Comparison of ENCODE assay signal across 8 cellular contexts in the genomic region with DNA sequence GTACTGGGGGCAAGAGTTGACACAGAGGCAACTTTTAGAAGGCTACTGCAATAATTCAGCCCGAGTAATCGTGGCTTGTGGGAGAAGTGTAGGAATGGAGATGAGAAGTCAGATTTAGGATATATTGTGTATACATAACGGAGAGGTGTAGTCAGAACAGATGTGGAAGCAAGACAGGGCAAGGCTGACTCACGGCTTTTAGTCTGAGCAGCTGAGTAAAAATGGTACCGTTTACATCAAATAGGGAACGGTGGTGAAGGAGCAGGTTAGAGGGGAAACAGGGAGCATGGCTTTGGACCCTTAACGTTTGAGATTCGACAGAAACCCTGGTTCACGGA. TPM values are rescaled to one million over a fixed set of nuclear protein-coding genes. Genes with fewer than 3 reads are reported as not detected.
DNase-seq lines count a peak whose midpoint lies in the region; ATAC-seq and TF ChIP-seq lines count a peak whose summit lies in the region.

No MANE protein-coding gene starts in this region.

- peaks cover 18% of the 10 kb centered on the region for H3K36me3 Mint-ChIP-seq in HFFc6 (ENCODE audit: low read depth)
- H3K36me3 Mint-ChIP-seq in central memory CD8-positive, alpha-beta T cell (ENCODE audit: insufficient read depth) = peaks cover 34% of the 10 kb centered on the region

- H4K20me1 ChIP-seq in PC-3 (ENCODE audit: low read length) = peaks cover 25% of the 10 kb centered on the region

- CTCF ChIA-PET in PC-3 (lab: Charles Lee) = no interaction called here

- TF ChIP-seq CTCF in HFFc6 (IDR thresholded peaks at IDR 0.05) (no peak), PC-3 (conservative IDR thresholded peaks at IDR 0.05; ENCODE audit: low read depth, low read length) (no peak), mucosa of descending colon (IDR thresholded peaks at IDR 0.05) (no peak)

- no peaks in the 10 kb centered on the region; the same call in 1 of the 2 replicates for H3K27me3 Mint-ChIP-seq in HFFc6 (ENCODE audit: insufficient read depth)
- H3K27me3 Mint-ChIP-seq in central memory CD8-positive, alpha-beta T cell = no peaks in the 10 kb centered on the region

- H3K9me2 ChIP-seq in PC-3 (replicated peaks; ENCODE audit: low read length) = no peaks in the 10 kb centered on the region

- POLR2A ChIA-PET in PC-3 (lab: Charles Lee; ENCODE audit: unreplicated experiment) = no interaction called here

- DNase-seq in NCI-H510A treated with DMSO at 0.1 percent for 48 hours (lab: John Stamatoyannopoulos, UW) (peak; percentile 53), NCI-H510A (lab: John Stamatoyannopoulos, UW) (no peak), HFFc6 (peak; percentile 85), PC-3 (peak; percentile 6), mucosa of descending colon (no peak), superior temporal gyrus (ENCODE audit: extremely low spot score) (peak; percentile 71), DMS153 (lab: John Stamatoyannopoulos, UW) (no peak)
- DNase-seq in central memory CD8-positive, alpha-beta T cell (ENCODE audit: low spot score in 2 of 2) = no peak

- H3K27ac ChIP-seq in PC-3 (ENCODE audit: low read length) = no peak overlapping the region; the same call in 1 of the 2 replicates

- no peaks in the 10 kb centered on the region for H3F3A ChIP-seq in PC-3 (ENCODE audit: low read length, unreplicated experiment)

- H3K36me3 ChIP-seq in PC-3 (ENCODE audit: low read depth, low read length) (no peaks in the 10 kb centered on the region; the same call in 1 of the 2 replicates), mucosa of descending colon (ENCODE audit: low read depth) (no peaks in the 10 kb centered on the region)

- H3K4me3 ChIP-seq in PC-3 (ENCODE audit: low read length) (peak overlapping the region; percentile 95), mucosa of descending colon (peak overlapping the region; percentile 94)

- H3K4me1 Mint-ChIP-seq in HFFc6 (ENCODE audit: low read depth) = peaks cover 37% of the 10 kb centered on the region
- peaks cover 34% of the 10 kb centered on the region for H3K4me1 Mint-ChIP-seq in central memory CD8-positive, alpha-beta T cell

- H3K4me1 ChIP-seq in PC-3 (ENCODE audit: insufficient read depth, low read length) (peaks cover 25% of the 10 kb centered on the region), mucosa of descending colon (ENCODE audit: low read depth) (peaks cover 27% of the 10 kb centered on the region)

- peak overlapping the region; percentile 87; the same call in 1 of the 2 replicates for H2AFZ ChIP-seq in PC-3 (ENCODE audit: low read length)

- peak overlapping the region; percentile 90 for H3K4me2 ChIP-seq in PC-3 (ENCODE audit: low read length)

- intact Hi-C loops in PC-3 (cut with micrococcal nuclease) (no loop called here), mucosa of descending colon (cut with DNase I, micrococcal nuclease) (no loop called here)

- no peak for ATAC-seq in PC-3
- no peak for ATAC-seq in central memory CD8-positive, alpha-beta T cell (replicated peaks; ENCODE audit: extremely low read depth, poor library complexity, severe bottlenecking)
- no peak for ATAC-seq in mucosa of descending colon

- peaks cover 47% of the 10 kb centered on the region for H3K79me2 ChIP-seq in PC-3 (ENCODE audit: low read length)

- peak overlapping the region; percentile 98 for H3K27ac Mint-ChIP-seq in HFFc6
- H3K27ac Mint-ChIP-seq in central memory CD8-positive, alpha-beta T cell (ENCODE audit: low read depth) = peak overlapping the region; percentile 92

- no peaks in the 10 kb centered on the region for H3K9me3 ChIP-seq in PC-3 (ENCODE audit: low read length)
- no peaks in the 10 kb centered on the region for H3K9me3 ChIP-seq in mucosa of descending colon

- H3K4me3 Mint-ChIP-seq in HFFc6 = peak overlapping the region; percentile 95
- peak overlapping the region; percentile 91 for H3K4me3 Mint-ChIP-seq in central memory CD8-positive, alpha-beta T cell

- peak overlapping the region; percentile 98 for H3K9ac ChIP-seq in PC-3 (ENCODE audit: low read length)

- H3K27me3 ChIP-seq in PC-3 (ENCODE audit: low read length) = no peaks in the 10 kb centered on the region

- BruUV-seq in PC-3 (replicated peaks; lab: Mats Ljungman, UMichigan) = no TSS peak

- no peaks in the 10 kb centered on the region for H3K9me3 Mint-ChIP-seq in HFFc6
- no peaks in the 10 kb centered on the region for H3K9me3 Mint-ChIP-seq in central memory CD8-positive, alpha-beta T cell

RNA-seq across cellular contexts. Expression of gene LSM14A, which starts 0.8 kb away (rescaled TPM):
- total RNA-seq in HFFc6 (2021; fragmentation: NEBNext Ultra II Directional; extraction: Animal tissue kit (Norgen Biotek cat#: 25700)) = 10 to 100 TPM; 66.5 to 92.9 (median 87.0) TPM
- total RNA-seq in PC-3 (2014; rRNA removed) = 67.4 and 88.5 TPM in 2 replicates
- 100 to 1,000 TPM in 1 of 3 donors, 10 to 100 TPM in 2; 72.5 to 111 (median 85.6) TPM for total RNA-seq in mucosa of descending colon

Comparison
In these comparisons a context has a peak if more than half of its experiments do, and no peak if none do; other contexts are left out.
1. DNase-seq: peak in NCI-H510A treated with DMSO at 0.1 percent for 48 hours (single experiment), HFFc6 (single experiment), PC-3 (single experiment) and superior temporal gyrus (single experiment); none in NCI-H510A (single experiment), central memory CD8-positive, alpha-beta T cell (0 of 2), mucosa of descending colon (0 of 3) and DMS153 (single experiment).